ENCODE assay signal across 11 cellular contexts in the genomic region with DNA sequence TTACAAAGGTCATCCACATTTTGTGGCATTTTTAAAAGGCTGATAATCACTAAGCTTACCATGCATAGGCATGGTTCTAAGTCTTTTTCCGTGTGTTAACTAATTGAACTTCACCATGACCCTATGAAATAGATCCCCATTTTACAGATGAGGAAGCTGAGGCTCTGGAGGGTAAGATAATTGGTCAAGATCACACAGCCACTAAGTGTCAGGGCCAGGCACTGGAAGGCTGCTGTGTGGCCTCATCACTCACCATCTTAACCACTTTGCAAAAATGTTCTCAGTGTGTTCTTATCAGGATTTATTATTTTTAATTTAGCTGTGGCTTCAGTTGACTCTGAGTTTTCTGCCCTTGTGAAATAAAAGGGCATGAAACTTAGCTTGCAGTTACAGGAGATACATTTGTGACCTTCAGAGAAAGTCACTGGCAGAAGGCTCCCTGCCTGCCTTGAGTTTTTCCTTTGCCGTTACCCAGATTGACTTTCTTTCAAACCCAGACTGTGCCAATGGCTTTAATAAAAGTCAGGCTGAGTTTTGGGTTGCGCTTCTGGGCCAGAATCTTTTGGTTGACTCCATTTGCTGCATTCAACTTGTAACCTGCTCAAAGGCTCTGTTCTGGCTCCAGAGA.
"Had no signal": no experiment of that assay in that cellular context is flagged by ENCODE, and none has a peak within 500 bp of the region (broad histone marks: within the 10 kb centered on the region; RNA-seq: fewer than 3 reads in every experiment).

No MANE protein-coding gene starts in this region.

- H3K9me3 ChIP-seq: body of pancreas had no signal

- ATAC-seq: body of pancreas; effector memory CD8-positive, alpha-beta T cell; sciatic nerve had no signal

- H3K4me1 ChIP-seq: body of pancreas had no signal

- DNase-seq: activated CD4-positive, alpha-beta T cell treated with anti-CD3 and anti-CD28 coated beads, Interleukin-2, amount 50 U/mL, for 48 hours; activated naive CD4-positive, alpha-beta T cell treated with Interleukin-2 at 50 U/mL for 16 hours; body of pancreas; cerebellar nuclear complex; effector memory CD8-positive, alpha-beta T cell; erythroblast; mesenchymal stem cell; nucleus accumbens; stimulated activated CD4-positive, alpha-beta T cell treated with anti-CD3 and anti-CD28 coated beads, Interleukin-2, amount 100 ng/mL, for 24 hours; stimulated activated naive CD4-positive, alpha-beta T cell had no signal

- H3K4me3 ChIP-seq: body of pancreas had no signal

- H3K27ac ChIP-seq: body of pancreas had no signal

- H3K27me3 ChIP-seq: body of pancreas had no signal
